ENCODE assay signal across 22 cellular contexts in genomic region chr1:59085101-59085500, GRCh38.
A peak's percentile ranks its signal among the peaks of the same experiment; 100 is the strongest.
DNase-seq lines count a peak whose midpoint lies in the region; ATAC-seq, FAIRE-seq and TF ChIP-seq lines count a peak whose summit lies in the region.
"Had no signal": no experiment of that assay in that cellular context is flagged by ENCODE, and none has a peak within 500 bp of the region (broad histone marks: within the 10 kb centered on the region; RNA-seq: fewer than 3 reads in every experiment).

No MANE protein-coding gene starts in this region.

- H3K9ac ChIP-seq in endothelial cell of umbilical vein (replicated peaks; ENCODE audit: extremely low read depth, insufficient read depth, low read length): no peak overlapping the region
- H3K9ac ChIP-seq: GM23248 had no signal

- H3K9me3 Mint-ChIP-seq in Caco-2 (ENCODE audit: unreplicated experiment): peaks cover 9% of the 10 kb centered on the region
- H3K9me3 Mint-ChIP-seq: CD8-positive, alpha-beta memory T cell had no signal

- peak overlapping the region; percentile 49 for H2AFZ ChIP-seq in endothelial cell of umbilical vein (ENCODE audit: low read depth, low read length)
- H2AFZ ChIP-seq: GM23248 had no signal

- CTCF ChIA-PET in endothelial cell of umbilical vein (lab: Charles Lee) (interaction anchor here (1.1 to 3.3 kb wide), 5 partner anchors 9 to 674 kb away, joined by 3 to 19 read pairs (median 7); no protein-coding TSS in a partner anchor), GM10248 (lab: Yijun Ruan, JAX) (interaction anchor here (0.8 to 2.3 kb wide), 4 partner anchors 10 to 614 kb away, joined by 3 to 11 read pairs (median 4); no protein-coding TSS in a partner anchor), Caco-2 (lab: Charles Lee) (no interaction called here)

- H3K4me1 ChIP-seq in RWPE2 (ENCODE audit: insufficient read depth, poor library complexity, severe bottlenecking) (peaks cover 20% of the 10 kb centered on the region), endothelial cell of umbilical vein (ENCODE audit: control insufficient read depth, extremely low read depth, insufficient read depth, low read length) (peaks cover 23% of the 10 kb centered on the region), Caco-2 (no peaks in the 10 kb centered on the region)
- H3K4me1 ChIP-seq: BE2C had no signal

- TF ChIP-seq CTCF in RWPE2 (IDR thresholded peaks at IDR 0.05; ENCODE audit: poor library complexity, severe bottlenecking) (no peak), endothelial cell of umbilical vein (IDR thresholded peaks at IDR 0.05; ENCODE audit: extremely low read depth in 1 of 2, insufficient read depth in 1 of 2, low read depth in 1 of 2, low read length in 2 of 2) (no peak), GM10248 (IDR thresholded peaks at IDR 0.05; ENCODE audit: control extremely low read depth, extremely low read depth, low read depth, missing control alignments) (no peak), Caco-2 (IDR thresholded peaks at IDR 0.05; ENCODE audit: insufficient read depth in 1 of 2, low read depth in 1 of 2, low read length in 1 of 2, severe bottlenecking in 1 of 2, unreplicated experiment in 1 of 2) (no peak)

- H3K9me3 ChIP-seq in RWPE2 (ENCODE audit: severe bottlenecking) (peaks cover 5% of the 10 kb centered on the region), endothelial cell of umbilical vein (replicated peaks; ENCODE audit: control insufficient read depth, insufficient read depth, low read length) (no peaks in the 10 kb centered on the region), Caco-2 (no peaks in the 10 kb centered on the region)
- H3K9me3 ChIP-seq: BE2C had no signal

- no peaks in the 10 kb centered on the region for H3K9me1 ChIP-seq in endothelial cell of umbilical vein (replicated peaks; ENCODE audit: control insufficient read depth, extremely low read depth, insufficient read depth, low read length)

- H3K36me3 Mint-ChIP-seq in Caco-2 (ENCODE audit: insufficient read depth, unreplicated experiment): no peaks in the 10 kb centered on the region
- H3K36me3 Mint-ChIP-seq: CD4-positive, CD25-positive, alpha-beta regulatory T cell had no signal

- no peaks in the 10 kb centered on the region for H4K20me1 ChIP-seq in endothelial cell of umbilical vein (replicated peaks; ENCODE audit: control insufficient read depth, extremely low read depth, insufficient read depth, low read length)

- FAIRE-seq in H54 (lab: Jason Lieb, UNC): peak; percentile 11
- no peak for FAIRE-seq in endothelial cell of umbilical vein (lab: Jason Lieb, UNC)
- FAIRE-seq: A204.1, D721Med, GM12892, GM18507, K562 had no signal

- H3K4me3 Mint-ChIP-seq in Caco-2 (ENCODE audit: unreplicated experiment): no peak overlapping the region
- H3K4me3 Mint-ChIP-seq: CD4-positive, CD25-positive, alpha-beta regulatory T cell had no signal

- H3K4me1 Mint-ChIP-seq in Caco-2 (ENCODE audit: low read depth, unreplicated experiment): no peaks in the 10 kb centered on the region

- TF ChIP-seq POLR2A in H54 (IDR thresholded peaks at IDR 0.05; ENCODE audit: low read depth, low read length) (no peak), endothelial cell of umbilical vein (IDR thresholded peaks at IDR 0.05; ENCODE audit: low read depth, low read length) (no peak)

- H3K36me3 ChIP-seq in RWPE2 (ENCODE audit: low read depth) (no peaks in the 10 kb centered on the region), endothelial cell of umbilical vein (ENCODE audit: control insufficient read depth in 2 of 2, extremely low read depth in 1 of 2, insufficient read depth in 2 of 2, low read length in 2 of 2) (no peaks in the 10 kb centered on the region), Caco-2 (ENCODE audit: control insufficient read depth, insufficient read depth, low read length) (no peaks in the 10 kb centered on the region)
- H3K36me3 ChIP-seq: BE2C had no signal

- H3K4me3 ChIP-seq in RWPE2 (ENCODE audit: severe bottlenecking): no peak overlapping the region
- no peak overlapping the region for H3K4me3 ChIP-seq in endothelial cell of umbilical vein (replicated peaks in 1 of 3; ENCODE audit: insufficient read depth in 1 of 3, low read depth in 1 of 3, low read length in 3 of 3)
- H3K4me3 ChIP-seq in Caco-2 (ENCODE audit: low read depth, low read length): no peak overlapping the region
- H3K4me3 ChIP-seq: GM23248, K562 had no signal

- BruUV-seq in endothelial cell of umbilical vein (replicated peaks; lab: Mats Ljungman, UMichigan): no TSS peak
- BruUV-seq in Caco-2 (replicated peaks; lab: Mats Ljungman, UMichigan): no TSS peak

- DNase-seq in H54 (ENCODE audit: insufficient read length, low spot score) (no peak), RWPE2 (ENCODE audit: low spot score) (no peak), endothelial cell of umbilical vein (ENCODE audit: low read depth, low spot score) (peak; percentile 28), GM10248 (ENCODE audit: extremely low spot score) (no peak), Caco-2 (no peak), GF-D8 (lab: John Stamatoyannopoulos, UW) (no peak), left lobe of liver (ENCODE audit: low spot score) (no peak)
- DNase-seq: ACHN; BE2C; C1 segment of cervical spinal cord; CD4-positive, CD25-positive, alpha-beta regulatory T cell; CD8-positive, alpha-beta memory T cell; COR-L47; GM23248; H7; HFFc6 had no signal

- H3K4me2 ChIP-seq in endothelial cell of umbilical vein (ENCODE audit: insufficient read depth, low read length): peak overlapping the region; percentile 6

- H3K27ac ChIP-seq in RWPE2 (ENCODE audit: poor library complexity, severe bottlenecking) (peak overlapping the region; percentile 70), endothelial cell of umbilical vein (ENCODE audit: insufficient read depth, low read depth, low read length) (peak overlapping the region; percentile 49)
- H3K27ac ChIP-seq: GM23248 had no signal

- intact Hi-C loops in endothelial cell of umbilical vein (cut with micrococcal nuclease) (no loop called here), Caco-2 (cut with micrococcal nuclease; ENCODE audit: unreplicated experiment) (no loop called here)

- ATAC-seq in RWPE2 (ENCODE audit: low read depth) (no peak), left lobe of liver (no peak)
- ATAC-seq: HCT116 had no signal

- H3K27me3 ChIP-seq in RWPE2 (ENCODE audit: insufficient read depth, poor library complexity, severe bottlenecking): no peaks in the 10 kb centered on the region
- H3K27me3 ChIP-seq in endothelial cell of umbilical vein (ENCODE audit: control insufficient read depth in 2 of 2, insufficient read depth in 2 of 2, low read length in 2 of 2): no peaks in the 10 kb centered on the region
- H3K27me3 ChIP-seq in Caco-2 (replicated peaks; ENCODE audit: control insufficient read depth, insufficient read depth, low read length): no peaks in the 10 kb centered on the region
- H3K27me3 ChIP-seq: BE2C had no signal

- no peak overlapping the region for H3K27ac Mint-ChIP-seq in Caco-2 (ENCODE audit: unreplicated experiment)

- POLR2A ChIA-PET in endothelial cell of umbilical vein (lab: Charles Lee): interaction anchor here (0.9 to 2.1 kb wide), 3 partner anchors 212 to 301 kb away, joined by 3 to 9 read pairs (median 3); partner anchors contain the start of genes FGGY and JUN
- POLR2A ChIA-PET in GM10248 (lab: Yijun Ruan, JAX): no interaction called here
- POLR2A ChIA-PET in Caco-2 (lab: Charles Lee): no interaction called here

- H3K79me2 ChIP-seq in endothelial cell of umbilical vein (ENCODE audit: control insufficient read depth, insufficient read depth, low read length): no peaks in the 10 kb centered on the region

- no peaks in the 10 kb centered on the region for H3K27me3 Mint-ChIP-seq in Caco-2 (ENCODE audit: insufficient read depth, unreplicated experiment)

- dilution Hi-C loops in endothelial cell of umbilical vein (cut with MboI; ENCODE audit: extremely low pct_ligation_motif_present, low sequenced_read_pairs): no loop called here

TF ChIP-seq in endothelial cell of umbilical vein, 7 proteins besides CTCF, POLR2A, EP300 and RAD21:
- TF ChIP-seq JUN (IDR thresholded peaks at IDR 0.05; ENCODE audit: borderline replicate concordance, insufficient read depth, insufficient read length, low read depth) (no peak), FOS (IDR thresholded peaks at IDR 0.05; ENCODE audit: borderline replicate concordance, insufficient read depth, low read length) (peak; percentile 62)
